ENCODE assay signal across 2 cellular contexts in the genomic region with DNA sequence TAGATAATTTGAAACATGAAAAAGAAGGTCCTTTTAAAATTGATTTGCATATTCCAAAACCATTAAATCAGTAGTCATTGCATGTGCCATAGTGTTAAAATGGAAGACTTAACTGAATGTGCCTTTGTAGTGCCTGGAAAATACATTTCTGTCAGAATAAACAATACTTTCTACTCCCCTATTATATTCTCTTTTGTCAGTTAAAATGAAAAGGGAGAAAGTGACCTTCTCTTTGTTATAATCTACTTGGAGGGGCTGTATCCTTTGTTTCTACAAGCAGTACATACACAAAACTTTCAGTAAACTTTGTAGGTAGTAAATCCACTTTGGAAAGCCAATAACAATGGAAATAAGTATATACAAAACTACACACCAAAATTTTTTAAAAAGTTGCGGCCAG.
TF ChIP-seq lines count a peak whose summit lies in the region.

No MANE protein-coding gene starts in this region.

TF ChIP-seq in SK-N-SH, 30 proteins besides CTCF, POLR2A, EP300 and RAD21 (continued from another document):
- TF ChIP-seq TEAD4 (IDR thresholded peaks at IDR 0.05; ENCODE audit: borderline replicate concordance, insufficient read depth) (no peak), USF1 (IDR thresholded peaks at IDR 0.05; ENCODE audit: borderline replicate concordance, low read depth) (no peak), RXRA (IDR thresholded peaks at IDR 0.05; ENCODE audit: borderline replicate concordance, low read depth) (no peak), REST (IDR thresholded peaks at IDR 0.05; ENCODE audit: low read depth, low read length) (no peak), FOXJ3 (CRISPR knock-in tag; IDR thresholded peaks at IDR 0.05) (no peak), YY1 (IDR thresholded peaks at IDR 0.05; ENCODE audit: low read depth) (no peak), GATA2 (CRISPR knock-in tag; IDR thresholded peaks at IDR 0.05) (no peak), GABPA (IDR thresholded peaks at IDR 0.05; ENCODE audit: low read depth) (no peak), NRF1 (IDR thresholded peaks at IDR 0.05; ENCODE audit: low read depth, low read length) (no peak), RCOR1 (IDR thresholded peaks at IDR 0.05; ENCODE audit: low read length) (no peak), MXI1 (IDR thresholded peaks at IDR 0.05; ENCODE audit: low read depth, low read length) (no peak)
- TF ChIP-seq, protein P1, sequence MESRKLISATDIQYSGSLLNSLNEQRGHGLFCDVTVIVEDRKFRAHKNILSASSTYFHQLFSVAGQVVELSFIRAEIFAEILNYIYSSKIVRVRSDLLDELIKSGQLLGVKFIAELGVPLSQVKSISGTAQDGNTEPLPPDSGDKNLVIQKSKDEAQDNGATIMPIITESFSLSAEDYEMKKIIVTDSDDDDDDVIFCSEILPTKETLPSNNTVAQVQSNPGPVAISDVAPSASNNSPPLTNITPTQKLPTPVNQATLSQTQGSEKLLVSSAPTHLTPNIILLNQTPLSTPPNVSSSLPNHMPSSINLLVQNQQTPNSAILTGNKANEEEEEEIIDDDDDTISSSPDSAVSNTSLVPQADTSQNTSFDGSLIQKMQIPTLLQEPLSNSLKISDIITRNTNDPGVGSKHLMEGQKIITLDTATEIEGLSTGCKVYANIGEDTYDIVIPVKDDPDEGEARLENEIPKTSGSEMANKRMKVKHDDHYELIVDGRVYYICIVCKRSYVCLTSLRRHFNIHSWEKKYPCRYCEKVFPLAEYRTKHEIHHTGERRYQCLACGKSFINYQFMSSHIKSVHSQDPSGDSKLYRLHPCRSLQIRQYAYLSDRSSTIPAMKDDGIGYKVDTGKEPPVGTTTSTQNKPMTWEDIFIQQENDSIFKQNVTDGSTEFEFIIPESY (IDR thresholded peaks at IDR 0.05; ENCODE audit: borderline replicate concordance, low read depth): no peak
- TF ChIP-seq, protein P2, sequence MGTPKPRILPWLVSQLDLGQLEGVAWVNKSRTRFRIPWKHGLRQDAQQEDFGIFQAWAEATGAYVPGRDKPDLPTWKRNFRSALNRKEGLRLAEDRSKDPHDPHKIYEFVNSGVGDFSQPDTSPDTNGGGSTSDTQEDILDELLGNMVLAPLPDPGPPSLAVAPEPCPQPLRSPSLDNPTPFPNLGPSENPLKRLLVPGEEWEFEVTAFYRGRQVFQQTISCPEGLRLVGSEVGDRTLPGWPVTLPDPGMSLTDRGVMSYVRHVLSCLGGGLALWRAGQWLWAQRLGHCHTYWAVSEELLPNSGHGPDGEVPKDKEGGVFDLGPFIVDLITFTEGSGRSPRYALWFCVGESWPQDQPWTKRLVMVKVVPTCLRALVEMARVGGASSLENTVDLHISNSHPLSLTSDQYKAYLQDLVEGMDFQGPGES (IDR thresholded peaks at IDR 0.05; ENCODE audit: low read depth, low read length): no peak
TF ChIP-seq in SK-N-SH: peak in this region for 0.

TF ChIP-seq in SK-N-SH treated with all-trans-retinoic acid at 6 μM for 48 hours, 23 proteins besides CTCF, POLR2A, EP300 and RAD21 (continued from another document):
- TF ChIP-seq, protein P3, sequence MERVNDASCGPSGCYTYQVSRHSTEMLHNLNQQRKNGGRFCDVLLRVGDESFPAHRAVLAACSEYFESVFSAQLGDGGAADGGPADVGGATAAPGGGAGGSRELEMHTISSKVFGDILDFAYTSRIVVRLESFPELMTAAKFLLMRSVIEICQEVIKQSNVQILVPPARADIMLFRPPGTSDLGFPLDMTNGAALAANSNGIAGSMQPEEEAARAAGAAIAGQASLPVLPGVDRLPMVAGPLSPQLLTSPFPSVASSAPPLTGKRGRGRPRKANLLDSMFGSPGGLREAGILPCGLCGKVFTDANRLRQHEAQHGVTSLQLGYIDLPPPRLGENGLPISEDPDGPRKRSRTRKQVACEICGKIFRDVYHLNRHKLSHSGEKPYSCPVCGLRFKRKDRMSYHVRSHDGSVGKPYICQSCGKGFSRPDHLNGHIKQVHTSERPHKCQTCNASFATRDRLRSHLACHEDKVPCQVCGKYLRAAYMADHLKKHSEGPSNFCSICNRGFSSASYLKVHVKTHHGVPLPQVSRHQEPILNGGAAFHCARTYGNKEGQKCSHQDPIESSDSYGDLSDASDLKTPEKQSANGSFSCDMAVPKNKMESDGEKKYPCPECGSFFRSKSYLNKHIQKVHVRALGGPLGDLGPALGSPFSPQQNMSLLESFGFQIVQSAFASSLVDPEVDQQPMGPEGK (CRISPR knock-in tag; IDR thresholded peaks at IDR 0.05; ENCODE audit: borderline replicate concordance): no peak
- TF ChIP-seq, protein P4, sequence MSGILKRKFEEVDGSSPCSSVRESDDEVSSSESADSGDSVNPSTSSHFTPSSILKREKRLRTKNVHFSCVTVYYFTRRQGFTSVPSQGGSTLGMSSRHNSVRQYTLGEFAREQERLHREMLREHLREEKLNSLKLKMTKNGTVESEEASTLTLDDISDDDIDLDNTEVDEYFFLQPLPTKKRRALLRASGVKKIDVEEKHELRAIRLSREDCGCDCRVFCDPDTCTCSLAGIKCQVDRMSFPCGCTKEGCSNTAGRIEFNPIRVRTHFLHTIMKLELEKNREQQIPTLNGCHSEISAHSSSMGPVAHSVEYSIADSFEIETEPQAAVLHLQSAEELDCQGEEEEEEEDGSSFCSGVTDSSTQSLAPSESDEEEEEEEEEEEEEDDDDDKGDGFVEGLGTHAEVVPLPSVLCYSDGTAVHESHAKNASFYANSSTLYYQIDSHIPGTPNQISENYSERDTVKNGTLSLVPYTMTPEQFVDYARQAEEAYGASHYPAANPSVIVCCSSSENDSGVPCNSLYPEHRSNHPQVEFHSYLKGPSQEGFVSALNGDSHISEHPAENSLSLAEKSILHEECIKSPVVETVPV (CRISPR knock-in tag; IDR thresholded peaks at IDR 0.05): no peak
